Comparison of ENCODE assay signal across 1 cellular context in the genomic region with DNA sequence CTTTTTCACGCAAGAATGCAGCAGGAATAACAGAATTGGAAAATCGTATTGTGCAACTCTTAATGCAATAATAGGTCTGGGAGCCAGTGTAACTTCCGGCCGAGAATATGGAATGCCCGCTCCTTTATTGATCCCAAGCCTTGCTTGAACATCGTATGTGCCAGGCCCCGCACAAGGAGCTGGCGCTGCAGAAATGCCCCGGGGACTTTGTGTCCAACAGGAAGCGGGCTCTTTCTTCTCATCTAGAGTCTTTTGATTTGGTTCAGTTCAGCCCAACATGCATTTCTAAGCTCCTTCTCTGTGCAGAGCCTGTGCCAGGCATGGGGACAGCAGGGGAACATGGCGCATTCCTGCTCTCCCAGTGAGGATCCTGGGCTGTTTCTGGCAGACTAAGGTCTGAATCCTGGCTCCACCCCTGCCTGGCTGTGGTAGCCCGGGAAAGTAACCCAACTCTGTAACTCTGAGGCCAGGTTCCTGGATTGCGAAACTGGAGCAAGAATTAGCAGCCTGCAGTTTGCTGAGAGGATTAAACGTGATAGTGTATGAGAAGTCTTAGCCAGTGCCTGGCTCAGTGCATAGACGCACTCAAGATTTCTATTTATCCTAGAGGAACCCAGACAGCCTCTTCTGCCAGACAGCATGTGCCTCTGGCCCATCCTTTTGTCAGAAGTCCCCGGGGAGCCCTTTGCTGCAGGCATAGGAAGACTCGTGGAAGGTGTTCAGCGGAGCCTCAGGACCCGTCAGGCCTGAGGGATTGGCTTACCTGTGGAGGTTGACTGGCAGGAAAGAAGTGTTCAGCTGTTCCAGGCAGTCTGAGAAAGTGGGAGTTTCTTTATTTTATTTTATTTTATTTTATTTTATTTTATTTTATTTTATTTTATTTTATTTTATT.
TF ChIP-seq lines count a peak whose summit lies in the region.

No MANE protein-coding gene starts in this region.

TF ChIP-seq in GM23338, 12 proteins besides CTCF, POLR2A, EP300 and RAD21 (continued from another document):
- TF ChIP-seq, protein P1, sequence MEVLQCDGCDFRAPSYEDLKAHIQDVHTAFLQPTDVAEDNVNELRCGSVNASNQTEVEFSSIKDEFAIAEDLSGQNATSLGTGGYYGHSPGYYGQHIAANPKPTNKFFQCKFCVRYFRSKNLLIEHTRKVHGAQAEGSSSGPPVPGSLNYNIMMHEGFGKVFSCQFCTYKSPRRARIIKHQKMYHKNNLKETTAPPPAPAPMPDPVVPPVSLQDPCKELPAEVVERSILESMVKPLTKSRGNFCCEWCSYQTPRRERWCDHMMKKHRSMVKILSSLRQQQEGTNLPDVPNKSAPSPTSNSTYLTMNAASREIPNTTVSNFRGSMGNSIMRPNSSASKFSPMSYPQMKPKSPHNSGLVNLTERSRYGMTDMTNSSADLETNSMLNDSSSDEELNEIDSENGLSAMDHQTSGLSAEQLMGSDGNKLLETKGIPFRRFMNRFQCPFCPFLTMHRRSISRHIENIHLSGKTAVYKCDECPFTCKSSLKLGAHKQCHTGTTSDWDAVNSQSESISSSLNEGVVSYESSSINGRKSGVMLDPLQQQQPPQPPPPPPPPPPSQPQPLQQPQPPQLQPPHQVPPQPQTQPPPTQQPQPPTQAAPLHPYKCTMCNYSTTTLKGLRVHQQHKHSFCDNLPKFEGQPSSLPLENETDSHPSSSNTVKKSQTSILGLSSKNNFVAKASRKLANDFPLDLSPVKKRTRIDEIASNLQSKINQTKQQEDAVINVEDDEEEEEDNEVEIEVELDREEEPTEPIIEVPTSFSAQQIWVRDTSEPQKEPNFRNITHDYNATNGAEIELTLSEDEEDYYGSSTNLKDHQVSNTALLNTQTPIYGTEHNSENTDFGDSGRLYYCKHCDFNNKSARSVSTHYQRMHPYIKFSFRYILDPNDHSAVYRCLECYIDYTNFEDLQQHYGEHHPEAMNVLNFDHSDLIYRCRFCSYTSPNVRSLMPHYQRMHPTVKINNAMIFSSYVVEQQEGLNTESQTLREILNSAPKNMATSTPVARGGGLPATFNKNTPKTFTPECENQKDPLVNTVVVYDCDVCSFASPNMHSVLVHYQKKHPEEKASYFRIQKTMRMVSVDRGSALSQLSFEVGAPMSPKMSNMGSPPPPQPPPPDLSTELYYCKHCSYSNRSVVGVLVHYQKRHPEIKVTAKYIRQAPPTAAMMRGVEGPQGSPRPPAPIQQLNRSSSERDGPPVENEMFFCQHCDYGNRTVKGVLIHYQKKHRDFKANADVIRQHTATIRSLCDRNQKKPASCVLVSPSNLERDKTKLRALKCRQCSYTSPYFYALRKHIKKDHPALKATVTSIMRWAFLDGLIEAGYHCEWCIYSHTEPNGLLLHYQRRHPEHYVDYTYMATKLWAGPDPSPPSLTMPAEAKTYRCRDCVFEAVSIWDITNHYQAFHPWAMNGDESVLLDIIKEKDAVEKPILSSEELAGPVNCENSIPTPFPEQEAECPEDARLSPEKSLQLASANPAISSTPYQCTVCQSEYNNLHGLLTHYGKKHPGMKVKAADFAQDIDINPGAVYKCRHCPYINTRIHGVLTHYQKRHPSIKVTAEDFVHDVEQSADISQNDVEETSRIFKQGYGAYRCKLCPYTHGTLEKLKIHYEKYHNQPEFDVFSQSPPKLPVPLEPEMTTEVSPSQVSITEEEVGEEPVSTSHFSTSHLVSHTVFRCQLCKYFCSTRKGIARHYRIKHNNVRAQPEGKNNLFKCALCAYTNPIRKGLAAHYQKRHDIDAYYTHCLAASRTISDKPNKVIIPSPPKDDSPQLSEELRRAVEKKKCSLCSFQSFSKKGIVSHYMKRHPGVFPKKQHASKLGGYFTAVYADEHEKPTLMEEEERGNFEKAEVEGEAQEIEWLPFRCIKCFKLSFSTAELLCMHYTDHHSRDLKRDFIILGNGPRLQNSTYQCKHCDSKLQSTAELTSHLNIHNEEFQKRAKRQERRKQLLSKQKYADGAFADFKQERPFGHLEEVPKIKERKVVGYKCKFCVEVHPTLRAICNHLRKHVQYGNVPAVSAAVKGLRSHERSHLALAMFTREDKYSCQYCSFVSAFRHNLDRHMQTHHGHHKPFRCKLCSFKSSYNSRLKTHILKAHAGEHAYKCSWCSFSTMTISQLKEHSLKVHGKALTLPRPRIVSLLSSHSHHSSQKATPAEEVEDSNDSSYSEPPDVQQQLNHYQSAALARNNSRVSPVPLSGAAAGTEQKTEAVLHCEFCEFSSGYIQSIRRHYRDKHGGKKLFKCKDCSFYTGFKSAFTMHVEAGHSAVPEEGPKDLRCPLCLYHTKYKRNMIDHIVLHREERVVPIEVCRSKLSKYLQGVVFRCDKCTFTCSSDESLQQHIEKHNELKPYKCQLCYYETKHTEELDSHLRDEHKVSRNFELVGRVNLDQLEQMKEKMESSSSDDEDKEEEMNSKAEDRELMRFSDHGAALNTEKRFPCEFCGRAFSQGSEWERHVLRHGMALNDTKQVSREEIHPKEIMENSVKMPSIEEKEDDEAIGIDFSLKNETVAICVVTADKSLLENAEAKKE (CRISPR knock-in tag; IDR thresholded peaks at IDR 0.05) = no peak
- no peak for TF ChIP-seq JUNB (IDR thresholded peaks at IDR 0.05; ENCODE audit: unreplicated experiment)
- no peak for TF ChIP-seq POLR2AphosphoS5 (IDR thresholded peaks at IDR 0.05; ENCODE audit: low read depth)
- no peak for TF ChIP-seq ZNF114 (CRISPR knock-in tag; IDR thresholded peaks at IDR 0.05)
